In the genomic region with DNA sequence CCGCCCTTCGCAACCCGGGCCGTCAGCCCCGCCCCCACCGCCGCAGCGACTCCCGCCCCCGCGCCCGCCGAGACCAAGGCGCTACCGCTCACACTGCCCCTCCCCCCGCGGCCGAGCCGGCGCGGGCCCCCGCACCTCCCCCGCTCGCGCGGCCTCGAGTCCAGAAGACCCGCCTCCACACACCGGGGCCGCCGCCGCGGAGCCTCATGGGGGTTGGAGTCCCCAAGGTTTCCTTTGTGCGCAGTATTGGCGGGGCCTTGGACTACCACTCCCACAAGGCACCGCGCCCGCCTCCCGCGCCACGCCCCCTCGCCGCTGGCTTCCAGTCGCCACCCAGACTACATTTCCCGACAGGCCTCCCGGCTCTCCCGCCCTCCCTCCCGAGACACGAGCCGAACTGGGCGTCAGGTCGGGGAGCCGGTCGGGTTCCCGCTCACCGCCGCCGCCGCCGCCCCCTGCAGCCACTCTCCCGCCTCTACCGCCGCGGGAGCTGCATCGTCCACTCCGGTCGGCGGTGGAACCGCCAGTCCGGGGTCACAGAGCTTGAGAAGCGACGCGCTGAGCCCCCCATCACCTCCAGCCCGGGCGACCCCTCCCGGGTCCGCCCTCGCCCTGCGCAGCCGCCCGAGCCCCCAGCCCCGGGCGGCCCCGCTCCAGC, we compare ENCODE assay signal across 1 cellular context.
TF ChIP-seq lines count a peak whose summit lies in the region.

Gene PHF13, plus strand, starts transcription at position 371 of the 658 bp plus-strand sequence. CDS start 336 bp downstream, outside the sequence.

TF ChIP-seq in HEK293, 187 proteins besides CTCF, POLR2A, EP300 and RAD21 (continued from another document and continues in another):
- no peak for TF ChIP-seq ZNF416 (tag by site-specific recombination; IDR thresholded peaks at IDR 0.05)
- no peak for TF ChIP-seq ZNF639 (tag by site-specific recombination; IDR thresholded peaks at IDR 0.05)
- TF ChIP-seq KLF7 (tag by site-specific recombination; IDR thresholded peaks at IDR 0.05; ENCODE audit: borderline replicate concordance), result peak; percentile 71; the same call in 1 of the 2 replicates
- TF ChIP-seq PBX3 (CRISPR knock-in tag; IDR thresholded peaks at IDR 0.05), result no peak
- no peak for TF ChIP-seq ZNF670 (tag by site-specific recombination; IDR thresholded peaks at IDR 0.05; ENCODE audit: low read depth)
- no peak for TF ChIP-seq ZNF157 (tag by site-specific recombination; IDR thresholded peaks at IDR 0.05)
- no peak; the same call in 1 of the 2 replicates for TF ChIP-seq ZNF692 (tag by site-specific recombination; IDR thresholded peaks at IDR 0.05)
- TF ChIP-seq, protein P1, sequence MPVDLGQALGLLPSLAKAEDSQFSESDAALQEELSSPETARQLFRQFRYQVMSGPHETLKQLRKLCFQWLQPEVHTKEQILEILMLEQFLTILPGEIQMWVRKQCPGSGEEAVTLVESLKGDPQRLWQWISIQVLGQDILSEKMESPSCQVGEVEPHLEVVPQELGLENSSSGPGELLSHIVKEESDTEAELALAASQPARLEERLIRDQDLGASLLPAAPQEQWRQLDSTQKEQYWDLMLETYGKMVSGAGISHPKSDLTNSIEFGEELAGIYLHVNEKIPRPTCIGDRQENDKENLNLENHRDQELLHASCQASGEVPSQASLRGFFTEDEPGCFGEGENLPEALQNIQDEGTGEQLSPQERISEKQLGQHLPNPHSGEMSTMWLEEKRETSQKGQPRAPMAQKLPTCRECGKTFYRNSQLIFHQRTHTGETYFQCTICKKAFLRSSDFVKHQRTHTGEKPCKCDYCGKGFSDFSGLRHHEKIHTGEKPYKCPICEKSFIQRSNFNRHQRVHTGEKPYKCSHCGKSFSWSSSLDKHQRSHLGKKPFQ (tag by site-specific recombination; IDR thresholded peaks at IDR 0.05), result no peak
- TF ChIP-seq WT1 (tag by site-specific recombination; IDR thresholded peaks at IDR 0.05), result peak; percentile 15; the same call in 1 of the 2 replicates
- no peak for TF ChIP-seq ZNF19 (tag by site-specific recombination; IDR thresholded peaks at IDR 0.05; ENCODE audit: low read depth)
- TF ChIP-seq OSR2 (tag by site-specific recombination; IDR thresholded peaks at IDR 0.05), result no peak; the same call in 1 of the 2 replicates
- TF ChIP-seq SCRT1 (tag by site-specific recombination; IDR thresholded peaks at IDR 0.05; ENCODE audit: borderline replicate concordance), result no peak
- TF ChIP-seq PATZ1 (tag by site-specific recombination; IDR thresholded peaks at IDR 0.05), result peak; percentile 75
- no peak for TF ChIP-seq ZBTB17 (tag by site-specific recombination; IDR thresholded peaks at IDR 0.05)
- no peak for TF ChIP-seq ZNF843 (tag by site-specific recombination; IDR thresholded peaks at IDR 0.05)
- no peak for TF ChIP-seq ZNF239 (tag by site-specific recombination; IDR thresholded peaks at IDR 0.05)
- TF ChIP-seq SP3 (tag by site-specific recombination; IDR thresholded peaks at IDR 0.05), result peak; percentile 100
- TF ChIP-seq ZNF146 (tag by site-specific recombination; IDR thresholded peaks at IDR 0.05), result no peak
- TF ChIP-seq ZSCAN30 (tag by site-specific recombination; IDR thresholded peaks at IDR 0.05), result peak; percentile 30; the same call in 1 of the 2 replicates
- TF ChIP-seq PRDM1 (tag by site-specific recombination; IDR thresholded peaks at IDR 0.05), result no peak
- TF ChIP-seq GLIS2 (tag by site-specific recombination; IDR thresholded peaks at IDR 0.05), result peak; percentile 60; the same call in 1 of the 2 replicates
- TF ChIP-seq ZBTB20 (tag by site-specific recombination; IDR thresholded peaks at IDR 0.05), result peak; percentile 92
- no peak for TF ChIP-seq ZNF324 (tag by site-specific recombination; IDR thresholded peaks at IDR 0.05)
- no peak for TF ChIP-seq ZNF10 (tag by site-specific recombination; IDR thresholded peaks at IDR 0.05)
- TF ChIP-seq, protein P2, sequence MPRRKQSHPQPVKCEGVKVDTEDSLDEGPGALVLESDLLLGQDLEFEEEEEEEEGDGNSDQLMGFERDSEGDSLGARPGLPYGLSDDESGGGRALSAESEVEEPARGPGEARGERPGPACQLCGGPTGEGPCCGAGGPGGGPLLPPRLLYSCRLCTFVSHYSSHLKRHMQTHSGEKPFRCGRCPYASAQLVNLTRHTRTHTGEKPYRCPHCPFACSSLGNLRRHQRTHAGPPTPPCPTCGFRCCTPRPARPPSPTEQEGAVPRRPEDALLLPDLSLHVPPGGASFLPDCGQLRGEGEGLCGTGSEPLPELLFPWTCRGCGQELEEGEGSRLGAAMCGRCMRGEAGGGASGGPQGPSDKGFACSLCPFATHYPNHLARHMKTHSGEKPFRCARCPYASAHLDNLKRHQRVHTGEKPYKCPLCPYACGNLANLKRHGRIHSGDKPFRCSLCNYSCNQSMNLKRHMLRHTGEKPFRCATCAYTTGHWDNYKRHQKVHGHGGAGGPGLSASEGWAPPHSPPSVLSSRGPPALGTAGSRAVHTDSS (tag by site-specific recombination; IDR thresholded peaks at IDR 0.05), result no peak
- no peak for TF ChIP-seq ZNF221 (tag by site-specific recombination; IDR thresholded peaks at IDR 0.05; ENCODE audit: borderline replicate concordance)
- no peak for TF ChIP-seq ZFP41 (tag by site-specific recombination; IDR thresholded peaks at IDR 0.05; ENCODE audit: borderline replicate concordance)
- TF ChIP-seq, protein P3, sequence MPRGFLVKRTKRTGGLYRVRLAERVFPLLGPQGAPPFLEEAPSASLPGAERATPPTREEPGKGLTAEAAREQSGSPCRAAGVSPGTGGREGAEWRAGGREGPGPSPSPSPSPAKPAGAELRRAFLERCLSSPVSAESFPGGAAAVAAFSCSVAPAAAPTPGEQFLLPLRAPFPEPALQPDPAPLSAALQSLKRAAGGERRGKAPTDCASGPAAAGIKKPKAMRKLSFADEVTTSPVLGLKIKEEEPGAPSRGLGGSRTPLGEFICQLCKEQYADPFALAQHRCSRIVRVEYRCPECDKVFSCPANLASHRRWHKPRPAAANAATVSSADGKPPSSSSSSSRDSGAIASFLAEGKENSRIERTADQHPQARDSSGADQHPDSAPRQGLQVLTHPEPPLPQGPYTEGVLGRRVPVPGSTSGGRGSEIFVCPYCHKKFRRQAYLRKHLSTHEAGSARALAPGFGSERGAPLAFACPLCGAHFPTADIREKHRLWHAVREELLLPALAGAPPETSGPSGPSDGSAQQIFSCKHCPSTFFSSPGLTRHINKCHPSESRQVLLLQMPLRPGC (tag by site-specific recombination; IDR thresholded peaks at IDR 0.05), result no peak
- TF ChIP-seq ZBTB44 (tag by site-specific recombination; IDR thresholded peaks at IDR 0.05), result no peak
- TF ChIP-seq ZNF394 (tag by site-specific recombination; IDR thresholded peaks at IDR 0.05; ENCODE audit: borderline replicate concordance), result no peak
- no peak for TF ChIP-seq ZNF664 (tag by site-specific recombination; IDR thresholded peaks at IDR 0.05)
- TF ChIP-seq ZEB2 (tag by site-specific recombination; IDR thresholded peaks at IDR 0.05), result peak; percentile 93
- TF ChIP-seq ZNF175 (tag by site-specific recombination; IDR thresholded peaks at IDR 0.05), result no peak
- TF ChIP-seq ZNF202 (tag by site-specific recombination; IDR thresholded peaks at IDR 0.05; ENCODE audit: borderline replicate concordance), result no peak
- no peak for TF ChIP-seq GLI4 (tag by site-specific recombination; IDR thresholded peaks at IDR 0.05)
- TF ChIP-seq, protein P4, sequence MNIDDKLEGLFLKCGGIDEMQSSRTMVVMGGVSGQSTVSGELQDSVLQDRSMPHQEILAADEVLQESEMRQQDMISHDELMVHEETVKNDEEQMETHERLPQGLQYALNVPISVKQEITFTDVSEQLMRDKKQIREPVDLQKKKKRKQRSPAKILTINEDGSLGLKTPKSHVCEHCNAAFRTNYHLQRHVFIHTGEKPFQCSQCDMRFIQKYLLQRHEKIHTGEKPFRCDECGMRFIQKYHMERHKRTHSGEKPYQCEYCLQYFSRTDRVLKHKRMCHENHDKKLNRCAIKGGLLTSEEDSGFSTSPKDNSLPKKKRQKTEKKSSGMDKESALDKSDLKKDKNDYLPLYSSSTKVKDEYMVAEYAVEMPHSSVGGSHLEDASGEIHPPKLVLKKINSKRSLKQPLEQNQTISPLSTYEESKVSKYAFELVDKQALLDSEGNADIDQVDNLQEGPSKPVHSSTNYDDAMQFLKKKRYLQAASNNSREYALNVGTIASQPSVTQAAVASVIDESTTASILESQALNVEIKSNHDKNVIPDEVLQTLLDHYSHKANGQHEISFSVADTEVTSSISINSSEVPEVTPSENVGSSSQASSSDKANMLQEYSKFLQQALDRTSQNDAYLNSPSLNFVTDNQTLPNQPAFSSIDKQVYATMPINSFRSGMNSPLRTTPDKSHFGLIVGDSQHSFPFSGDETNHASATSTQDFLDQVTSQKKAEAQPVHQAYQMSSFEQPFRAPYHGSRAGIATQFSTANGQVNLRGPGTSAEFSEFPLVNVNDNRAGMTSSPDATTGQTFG (tag by site-specific recombination; IDR thresholded peaks at IDR 0.05; ENCODE audit: borderline replicate concordance), result no peak
- peak; percentile 97 for TF ChIP-seq KLF8 (tag by site-specific recombination; IDR thresholded peaks at IDR 0.05)
- no peak for TF ChIP-seq FEZF1 (tag by site-specific recombination; IDR thresholded peaks at IDR 0.05)
- TF ChIP-seq ZBTB10 (tag by site-specific recombination; IDR thresholded peaks at IDR 0.05), result peak; percentile 40; the same call in 1 of the 2 replicates
